Comparison of ENCODE assay signal across 16 cellular contexts in genomic region chr14:76987956-76988520, GRCh38.
"Had no signal": no experiment of that assay in that cellular context is flagged by ENCODE, and none has a peak within 500 bp of the region (broad histone marks: within the 10 kb centered on the region; RNA-seq: fewer than 3 reads in every experiment).

No MANE protein-coding gene starts in this region.

- DNase-seq: activated CD4-positive, alpha-beta T cell treated with anti-CD3 and anti-CD28 coated beads, Interleukin-2, amount 50 U/mL, for 1 hour; activated T-cell treated with anti-CD3 and anti-CD28 coated beads for 4 hours; amniotic stem cell; cerebellar nuclear complex; effector memory CD8-positive, alpha-beta T cell; kidney glomerular epithelial cell; naive thymus-derived CD4-positive, alpha-beta T cell; occipital lobe; stimulated activated CD4-positive, alpha-beta T cell treated with anti-CD3 and anti-CD28 coated beads, Interleukin-2, amount 100 ng/mL, for 24 hours; stimulated activated naive CD4-positive, alpha-beta T cell treated with Interleukin-2 at 50 U/mL for 16 hours; T-cell; testis had no signal

- H3K27ac ChIP-seq: testis had no signal

- H3K4me1 ChIP-seq: testis had no signal

- H3K36me3 Mint-ChIP-seq: activated naive CD4-positive, alpha-beta T cell treated with anti-CD3 and anti-CD28 coated beads, Interleukin-2, amount 50 U/mL, for 24 hours; naive thymus-derived CD4-positive, alpha-beta T cell; T-cell had no signal

- H3K27me3 Mint-ChIP-seq: activated naive CD4-positive, alpha-beta T cell treated with anti-CD3 and anti-CD28 coated beads, Interleukin-2, amount 50 U/mL, for 24 hours; effector memory CD8-positive, alpha-beta T cell had no signal

- ATAC-seq: effector memory CD8-positive, alpha-beta T cell; naive thymus-derived CD4-positive, alpha-beta T cell; sciatic nerve; T-cell had no signal

- H3K27me3 ChIP-seq: testis had no signal

- H3K27ac Mint-ChIP-seq: activated naive CD4-positive, alpha-beta T cell treated with anti-CD3 and anti-CD28 coated beads, Interleukin-2, amount 50 U/mL, for 24 hours; activated T-helper 2 cell treated with anti-CD3 and anti-CD28 coated beads, Interferon-gamma antibody, Interleukin-2, Interleukin-4, amounts not matched to agents 10 μg/mL and 5 μg/mL and 100 μg/mL, durations not matched to agents 14 hours and 24 hours and 36 hours; dendritic cell treated with granulocyte-macrophage colony-stimulating factor and Interleukin-4, amounts not matched to agents 40 ng/mL and 50 ng/mL, for 4 days; T-cell had no signal

- H3K4me3 Mint-ChIP-seq: activated naive CD4-positive, alpha-beta T cell treated with anti-CD3 and anti-CD28 coated beads, Interleukin-2, amount 50 U/mL, for 24 hours; dendritic cell treated with granulocyte-macrophage colony-stimulating factor and Interleukin-4, amounts not matched to agents 40 ng/mL and 50 ng/mL, for 4 days; effector memory CD8-positive, alpha-beta T cell; naive thymus-derived CD4-positive, alpha-beta T cell; T-cell had no signal

- H3K4me3 ChIP-seq: testis had no signal

- H3K9me3 Mint-ChIP-seq: activated naive CD4-positive, alpha-beta T cell treated with anti-CD3 and anti-CD28 coated beads, Interleukin-2, amount 50 U/mL, for 24 hours; activated T-helper 2 cell treated with anti-CD3 and anti-CD28 coated beads, Interferon-gamma antibody, Interleukin-2, Interleukin-4, amounts not matched to agents 10 μg/mL and 5 μg/mL and 100 μg/mL, durations not matched to agents 14 hours and 24 hours and 36 hours; dendritic cell treated with granulocyte-macrophage colony-stimulating factor and Interleukin-4, amounts not matched to agents 40 ng/mL and 50 ng/mL, for 4 days; effector memory CD8-positive, alpha-beta T cell; T-cell had no signal

- H3K9me3 ChIP-seq: testis had no signal
